Comparison of ENCODE assay signal across 21 cellular contexts in genomic region chr12:7602287-7602686, GRCh38.
DNase-seq lines count a peak whose midpoint lies in the region; ATAC-seq lines count a peak whose summit lies in the region.
"Had no signal": no experiment of that assay in that cellular context is flagged by ENCODE, and none has a peak within 500 bp of the region (broad histone marks: within the 10 kb centered on the region; RNA-seq: fewer than 3 reads in every experiment).

No MANE protein-coding gene starts in this region.

- ATAC-seq in HG03095 (IDR thresholded peaks at IDR 0.05; ENCODE audit: unreplicated experiment) = no peak
- no peak for ATAC-seq in stimulated activated effector memory CD8-positive, alpha-beta T cell treated with anti-CD3 and anti-CD28 coated beads, Interleukin-12 subunit alpha, Interleukin-12 subunit beta, amount 100 ng/mL, for 72 hours
- ATAC-seq: activated naive CD4-positive, alpha-beta T cell treated with anti-CD3 and anti-CD28 coated beads, Interleukin-2, amount 50 U/mL, for 72 hours; GM23338; left cardiac atrium had no signal

- H3K4me3 ChIP-seq in GM23248 = no peak overlapping the region
- H3K4me3 ChIP-seq: GM23338, upper lobe of left lung had no signal

- no peaks in the 10 kb centered on the region for H3K4me1 ChIP-seq in GM23248 (ENCODE audit: insufficient read depth)
- H3K4me1 ChIP-seq: upper lobe of left lung had no signal

- H3K4me1 Mint-ChIP-seq in stimulated activated effector memory CD8-positive, alpha-beta T cell treated with anti-CD3 and anti-CD28 coated beads, Interleukin-12 subunit alpha, Interleukin-12 subunit beta, amount 100 ng/mL, for 72 hours = no peaks in the 10 kb centered on the region
- H3K4me1 Mint-ChIP-seq: brain, GM23338, neural crest cell had no signal

- no peaks in the 10 kb centered on the region for H3K9me2 ChIP-seq in GM23248 (ENCODE audit: insufficient read depth)

- in situ Hi-C loops in GM23248 (cut with MboI) = no loop called here

- no peaks in the 10 kb centered on the region for H3F3A ChIP-seq in GM23248 (ENCODE audit: insufficient read depth)

- no peaks in the 10 kb centered on the region for H4K20me1 ChIP-seq in GM23248 (ENCODE audit: insufficient read depth)

- WGBS in GM23248 (ENCODE audit: low coverage in 1 of 2, low lambda C conversion rate in 2 of 2, missing lambda C conversion rate in 2 of 2), 2 experiments = 25 to 26% methylated on average over 4 of the region's 4 CpGs

- no peak overlapping the region for H3K9ac ChIP-seq in GM23248

- peak; percentile 49 for DNase-seq in A172 (ENCODE audit: low spot score)
- DNase-seq in GM23248 = peak; percentile 67
- DNase-seq in RPMI7951 (ENCODE audit: low read depth) = peak; percentile 71
- peak; percentile 64 for DNase-seq in fibroblast of peridontal ligament (ENCODE audit: extremely low read depth)
- no peak for DNase-seq in NCI-H1694 (lab: John Stamatoyannopoulos, UW)
- DNase-seq in stimulated activated effector memory CD8-positive, alpha-beta T cell treated with anti-CD3 and anti-CD28 coated beads, Interleukin-12 subunit alpha, Interleukin-12 subunit beta, amount 100 ng/mL, for 72 hours (ENCODE audit: low spot score in 2 of 2) = no peak
- DNase-seq in hypothalamus (lab: John Stamatoyannopoulos, UW) = no peak
- DNase-seq: activated CD4-positive, alpha-beta T cell treated with anti-CD3 and anti-CD28 coated beads, Interleukin-2, amount 50 U/mL, for 4 hours; activated T-cell treated with anti-CD3 and anti-CD28 coated beads, Interleukin-2, amount 50 U/mL, for 24 hours; Kasumi-1; left cardiac atrium; midbrain; NCI-H446; NK-92 treated with Interleukin-12 subunit alpha and Interleukin-12 subunit beta, amount 100 ng/mL, for 24 hours; stimulated activated naive CD4-positive, alpha-beta T cell; upper lobe of left lung had no signal

- H2AFZ ChIP-seq in GM23248 = no peak overlapping the region
- H2AFZ ChIP-seq: GM23338 had no signal

- no peaks in the 10 kb centered on the region for H3K9me3 ChIP-seq in GM23248 (ENCODE audit: low read depth)
- H3K9me3 ChIP-seq: upper lobe of left lung had no signal

- no peak overlapping the region for H3K4me3 Mint-ChIP-seq in stimulated activated effector memory CD8-positive, alpha-beta T cell treated with anti-CD3 and anti-CD28 coated beads, Interleukin-12 subunit alpha, Interleukin-12 subunit beta, amount 100 ng/mL, for 72 hours
- H3K4me3 Mint-ChIP-seq: activated T-cell treated with anti-CD3 and anti-CD28 coated beads, Interleukin-2, amount 50 U/mL, for 24 hours; brain; GM23338; neural crest cell had no signal

- no peak overlapping the region for H3K27ac ChIP-seq in GM23248
- H3K27ac ChIP-seq: upper lobe of left lung had no signal

- no peaks in the 10 kb centered on the region for H3K9me3 Mint-ChIP-seq in stimulated activated effector memory CD8-positive, alpha-beta T cell treated with anti-CD3 and anti-CD28 coated beads, Interleukin-12 subunit alpha, Interleukin-12 subunit beta, amount 100 ng/mL, for 72 hours
- H3K9me3 Mint-ChIP-seq: activated T-cell treated with anti-CD3 and anti-CD28 coated beads, Interleukin-2, amount 50 U/mL, for 24 hours had no signal

- no peaks in the 10 kb centered on the region for H3K36me3 Mint-ChIP-seq in stimulated activated effector memory CD8-positive, alpha-beta T cell treated with anti-CD3 and anti-CD28 coated beads, Interleukin-12 subunit alpha, Interleukin-12 subunit beta, amount 100 ng/mL, for 72 hours
- H3K36me3 Mint-ChIP-seq: activated naive CD4-positive, alpha-beta T cell treated with anti-CD3 and anti-CD28 coated beads, Interleukin-2, amount 50 U/mL, for 72 hours; brain had no signal

- H3K4me2 ChIP-seq in GM23248 (ENCODE audit: unreplicated experiment) = no peak overlapping the region
- H3K4me2 ChIP-seq: GM23338 had no signal

- no peaks in the 10 kb centered on the region for H3K79me2 ChIP-seq in GM23248 (ENCODE audit: insufficient read depth)

- H3K36me3 ChIP-seq in GM23248 (ENCODE audit: low read depth) = no peaks in the 10 kb centered on the region
- H3K36me3 ChIP-seq: upper lobe of left lung had no signal

- 0 out of 2 replicates have a peak, but pooled peaks cover 4% of the 10 kb centered on the region for H3K27me3 ChIP-seq in GM23248 (replicated peaks; ENCODE audit: insufficient read depth)
- H3K27me3 ChIP-seq: upper lobe of left lung had no signal

- H3K27ac Mint-ChIP-seq in stimulated activated effector memory CD8-positive, alpha-beta T cell treated with anti-CD3 and anti-CD28 coated beads, Interleukin-12 subunit alpha, Interleukin-12 subunit beta, amount 100 ng/mL, for 72 hours = no peak overlapping the region
- H3K27ac Mint-ChIP-seq: activated naive CD4-positive, alpha-beta T cell treated with anti-CD3 and anti-CD28 coated beads, Interleukin-2, amount 50 U/mL, for 72 hours; activated T-cell treated with anti-CD3 and anti-CD28 coated beads, Interleukin-2, amount 50 U/mL, for 24 hours; brain; GM23338 had no signal

Comparison
In these comparisons a context has a peak if more than half of its experiments do, and no peak if none do; other contexts are left out.
1. DNase-seq: peak in A172 (single experiment), GM23248 (single experiment), RPMI7951 (single experiment) and fibroblast of peridontal ligament (single experiment); none in NCI-H1694 (single experiment), stimulated activated effector memory CD8-positive, alpha-beta T cell treated with anti-CD3 and anti-CD28 coated beads, Interleukin-12 subunit alpha, Interleukin-12 subunit beta, amount 100 ng/mL, for 72 hours (0 of 2) and hypothalamus (0 of 51).